22 cellular contexts compared by ENCODE assay signal in the genomic region with DNA sequence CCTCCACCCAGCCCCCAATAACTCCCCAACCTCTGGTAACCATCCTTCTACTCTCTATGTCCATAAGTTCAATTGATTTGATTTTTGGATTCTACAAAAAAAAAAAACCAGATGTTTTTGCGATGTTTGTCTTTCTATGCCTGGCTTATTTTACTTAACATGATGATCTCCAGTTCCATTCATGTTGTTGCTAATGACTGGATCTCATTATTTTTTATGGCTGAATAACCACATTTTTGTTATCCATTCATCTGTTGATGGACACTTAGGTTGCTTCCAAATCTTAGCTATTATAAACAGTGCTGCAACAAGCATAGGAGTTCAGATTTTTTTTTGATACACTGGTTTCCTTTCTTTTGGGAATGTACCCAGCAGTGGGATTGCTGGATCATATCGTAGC.
"Had no signal": no experiment of that assay in that cellular context is flagged by ENCODE, and none has a peak within 500 bp of the region (broad histone marks: within the 10 kb centered on the region; RNA-seq: fewer than 3 reads in every experiment).

No MANE protein-coding gene starts in this region.

- H3K4me3 ChIP-seq: esophagus squamous epithelium, gastrocnemius medialis, heart right ventricle, left lung, lower lobe of right lung, mucosa of descending colon had no signal

- H3K36me3 ChIP-seq: esophagus squamous epithelium, gastrocnemius medialis, heart right ventricle, left lung, lower lobe of right lung had no signal

- H3K27me3 ChIP-seq: esophagus squamous epithelium, gastrocnemius medialis, heart right ventricle, left lung had no signal

- DNase-seq: cortex of kidney; effector CD8-positive, alpha-beta T cell; effector memory CD8-positive, alpha-beta T cell; endodermal cell; erythroblast; esophagus squamous epithelium; foreskin fibroblast; foreskin melanocyte; gastrocnemius medialis; glutamatergic neuron; head of caudate nucleus; heart right ventricle; hippocampal formation; left cardiac atrium; left lung; left ventricle myocardium superior; lower lobe of right lung; mesenchymal stem cell; mucosa of descending colon; naive B cell; naive thymus-derived CD8-positive, alpha-beta T cell had no signal

- H3K9me3 ChIP-seq: esophagus squamous epithelium, gastrocnemius medialis, heart right ventricle, left lung, lower lobe of right lung, mucosa of descending colon had no signal

- H3K4me1 ChIP-seq: esophagus squamous epithelium, gastrocnemius medialis, heart right ventricle, left lung, lower lobe of right lung had no signal

- H3K27ac ChIP-seq: epithelial cell of prostate, esophagus squamous epithelium, gastrocnemius medialis, heart right ventricle, left lung, lower lobe of right lung had no signal
